Comparison of ENCODE assay signal across 33 cellular contexts in genomic region chrX:49725923-49726904, GRCh38. TPM values are rescaled to one million over a fixed set of nuclear protein-coding genes. Genes with fewer than 3 reads are reported as not detected.
"Had no signal": no experiment of that assay in that cellular context is flagged by ENCODE, and none has a peak within 500 bp of the region (broad histone marks: within the 10 kb centered on the region; RNA-seq: fewer than 3 reads in every experiment).

No MANE protein-coding gene starts in this region.

- H3K4me3 ChIP-seq: adrenal gland, body of pancreas, coronary artery, heart left ventricle, pancreas, prostate gland, sigmoid colon, smooth muscle cell, suprapubic skin, tibial artery had no signal

- H3K27me3 Mint-ChIP-seq: activated naive CD8-positive, alpha-beta T cell; effector memory CD8-positive, alpha-beta T cell had no signal

- H3K4me1 ChIP-seq: adrenal gland, body of pancreas, heart left ventricle, pancreas, prostate gland, sigmoid colon, suprapubic skin, tibial artery had no signal

- H3K4me3 Mint-ChIP-seq: activated naive CD8-positive, alpha-beta T cell; effector memory CD8-positive, alpha-beta T cell; immature natural killer cell had no signal

- H3K36me3 Mint-ChIP-seq: activated naive CD8-positive, alpha-beta T cell; immature natural killer cell had no signal

- H3K27me3 ChIP-seq: body of pancreas, sigmoid colon, suprapubic skin, tibial artery had no signal

- H3K4me1 Mint-ChIP-seq: immature natural killer cell had no signal

- H3K9me3 Mint-ChIP-seq: effector memory CD8-positive, alpha-beta T cell had no signal

- H3K27ac Mint-ChIP-seq: activated naive CD8-positive, alpha-beta T cell; effector memory CD8-positive, alpha-beta T cell; immature natural killer cell had no signal

- ATAC-seq: body of pancreas; effector memory CD8-positive, alpha-beta T cell; heart left ventricle; left colon; pancreas had no signal

- DNase-seq: activated CD4-positive, alpha-beta T cell treated with anti-CD3 and anti-CD28 coated beads for 4 hours; activated CD4-positive, alpha-beta T cell treated with anti-CD3 and anti-CD28 coated beads, Interleukin-2, amount 50 U/mL, for 4 hours; activated effector memory CD4-positive, alpha-beta T cell treated with Interleukin-2 at 50 U/mL for 16 hours; activated naive CD4-positive, alpha-beta T cell treated with Interleukin-2 at 50 U/mL for 16 hours; aorta; body of pancreas; cerebellar nuclear complex; effector memory CD8-positive, alpha-beta T cell; erythroblast; heart left ventricle; hypothalamus; immature natural killer cell; kidney; left colon; mammary epithelial cell; nucleus accumbens; sigmoid colon; stimulated activated CD4-positive, alpha-beta T cell treated with anti-CD3 and anti-CD28 coated beads, Interleukin-1b, Interleukin-23, amount 100 ng/mL, for 48 hours; stimulated activated naive CD4-positive, alpha-beta T cell; tibial artery had no signal

- H3K9me3 ChIP-seq: adrenal gland, body of pancreas, pancreas, prostate gland, sigmoid colon, suprapubic skin had no signal

- H3K27ac ChIP-seq: adrenal gland, body of pancreas, coronary artery, heart left ventricle, pancreas, prostate gland, sigmoid colon, suprapubic skin, tibial artery, VCaP had no signal

- H3K36me3 ChIP-seq: adrenal gland, heart left ventricle, pancreas, prostate gland, sigmoid colon, suprapubic skin, tibial artery had no signal

RNA-seq across cellular contexts. Expression of gene PAGE1, which starts 30.4 kb away (rescaled TPM):
- total RNA-seq: adrenal gland, aorta, body of pancreas, fibroblast of lung, fibroblast of villous mesenchyme, heart left ventricle, kidney, left colon, liver, mammary epithelial cell, mucosa of gallbladder, pancreas, sigmoid colon, smooth muscle cell, suprapubic skin, ureter had no signal
